8 cellular contexts compared by ENCODE assay signal in genomic region chr11:71448257-71449161, GRCh38. TPM values are rescaled to one million over a fixed set of nuclear protein-coding genes. Genes with fewer than 3 reads are reported as not detected.
DNase-seq lines count a peak whose midpoint lies in the region; ATAC-seq and TF ChIP-seq lines count a peak whose summit lies in the region.

DHCR7 (minus strand) TSS chr11:71448393; CDS start chr11:71444952, 3,441 bp downstream.

- DNase-seq in NCI-H1092 (lab: John Stamatoyannopoulos, UW): peak; percentile 96
- DNase-seq in SK-N-SH: peak; percentile 98
- DNase-seq in activated naive CD4-positive, alpha-beta T cell treated with anti-CD3 and anti-CD28 coated beads, Interleukin-2, amount 50 U/mL, for 16 hours: peak; percentile 95
- DNase-seq in germinal center (ENCODE audit: low spot score): peak; percentile 98
- peak; percentile 64 to 98 (median 90) for DNase-seq in nucleus accumbens (lab: John Stamatoyannopoulos, UW)
- peak; percentile 96 for DNase-seq in suprapubic skin (ENCODE audit: low spot score in 2 of 2)

- H3K9ac ChIP-seq in SK-N-SH: peak within 1 kb of the TSS; percentile 73

- peak within 1 kb of the TSS; percentile 99 for H3K4me2 ChIP-seq in SK-N-SH

- TF ChIP-seq POLR2A in suprapubic skin (IDR thresholded peaks at IDR 0.05): no peak

- TF ChIP-seq CTCF in SK-N-SH (IDR thresholded peaks at IDR 0.05) (no peak), suprapubic skin (IDR thresholded peaks at IDR 0.05) (no peak)

- H4K20me1 ChIP-seq in SK-N-SH (ENCODE audit: insufficient read depth): no peaks in the 10 kb centered on the region

- CTCF ChIA-PET in SK-N-SH (lab: Yijun Ruan, JAX): interaction anchor here (1.4 to 2.3 kb wide), 2 partner anchors 23 to 132 kb away, joined by 5 to 9 read pairs; no protein-coding TSS in a partner anchor

- no peaks in the 10 kb centered on the region for H3K9me2 ChIP-seq in SK-N-SH

- H3K36me3 ChIP-seq in SK-N-SH (replicated peaks in 1 of 2; ENCODE audit: control insufficient read depth in 1 of 2, insufficient read depth in 2 of 2, low read length in 1 of 2) (peaks cover 7 to 20% of the 10 kb centered on the region in 2 experiments), suprapubic skin (peaks cover 8% of the 10 kb centered on the region)

- H3K79me2 ChIP-seq in SK-N-SH (ENCODE audit: insufficient read depth): peaks cover 9% of the 10 kb centered on the region

- peaks cover 12% of the 10 kb centered on the region for H3F3A ChIP-seq in SK-N-SH (replicated peaks; ENCODE audit: insufficient read depth)

- WGBS in SK-N-SH (ENCODE audit: low lambda C conversion rate): 2% methylated on average over 18 of the region's 78 CpGs
- WGBS in suprapubic skin: 5% methylated on average over 24 of the region's 78 CpGs

- TF ChIP-seq RAD21 in SK-N-SH (IDR thresholded peaks at IDR 0.05; ENCODE audit: low read length): no peak

- H3K9me3 ChIP-seq in SK-N-SH (peaks cover 8% of the 10 kb centered on the region; the same call in 1 of the 2 replicates), suprapubic skin (no peaks in the 10 kb centered on the region)

- TF ChIP-seq EP300 in SK-N-SH (IDR thresholded peaks at IDR 0.05; ENCODE audit: borderline replicate concordance in 1 of 2, low read depth in 1 of 2, low read length in 1 of 2) (0 out of 4 replicates have a peak, but pooled peaks of 1 of the 2 experiments have one; percentile 26), suprapubic skin (IDR thresholded peaks at IDR 0.05) (no peak)

- peak within 1 kb of the TSS; percentile 99 for H2AFZ ChIP-seq in SK-N-SH (ENCODE audit: low read depth)

- H3K27me3 ChIP-seq in SK-N-SH (ENCODE audit: insufficient read depth) (no peaks in the 10 kb centered on the region), suprapubic skin (no peaks in the 10 kb centered on the region)

- H3K27ac ChIP-seq in SK-N-SH (ENCODE audit: low read depth in 2 of 2, low read length in 1 of 2) (peak within 1 kb of the TSS in 1 of 2 experiments; percentile 88; a peak in 1 of 4 replicates), suprapubic skin (peak within 1 kb of the TSS; percentile 84)

- H3K4me1 ChIP-seq in SK-N-SH (ENCODE audit: control insufficient read depth in 1 of 2, insufficient read depth in 2 of 2, low read depth in 1 of 2, low read length in 1 of 2) (peaks cover 4 to 23% of the 10 kb centered on the region in 2 experiments; a peak in 3 of 4 replicates), suprapubic skin (peaks cover 42% of the 10 kb centered on the region)

- peak within 1 kb of the TSS; percentile 77 for H3K4me3 ChIP-seq in GM08714 (ENCODE audit: low read length)
- peak within 1 kb of the TSS; percentile 89 to 92 for H3K4me3 ChIP-seq in SK-N-SH (ENCODE audit: low read depth in 2 of 2, low read length in 1 of 2)
- peak within 1 kb of the TSS; percentile 51 for H3K4me3 ChIP-seq in suprapubic skin

- peak; percentile 80 for ATAC-seq in HG02588 (IDR thresholded peaks at IDR 0.05; ENCODE audit: unreplicated experiment)

- POLR2A ChIA-PET in SK-N-SH (lab: Yijun Ruan, JAX): no interaction called here

TF ChIP-seq in SK-N-SH, 30 proteins besides CTCF, POLR2A, EP300 and RAD21 (continues in another document):
- TF ChIP-seq IRF3 (IDR thresholded peaks at IDR 0.05; ENCODE audit: low read depth, low read length) (peak; percentile 78), YY1 (IDR thresholded peaks at IDR 0.05; ENCODE audit: low read depth) (no peak), GATA2 (CRISPR knock-in tag; IDR thresholded peaks at IDR 0.05) (no peak), NRF1 (IDR thresholded peaks at IDR 0.05; ENCODE audit: low read depth, low read length) (peak; percentile 3; the same call in 1 of the 2 replicates), MXI1 (IDR thresholded peaks at IDR 0.05; ENCODE audit: low read depth, low read length) (peak; percentile 96), RXRA (IDR thresholded peaks at IDR 0.05; ENCODE audit: borderline replicate concordance, low read depth) (no peak), FOXM1 (IDR thresholded peaks at IDR 0.05; ENCODE audit: low read depth) (no peak), SIN3A (IDR thresholded peaks at IDR 0.05; ENCODE audit: borderline replicate concordance, low read depth, low read length) (0 out of 2 replicates have a peak, but pooled peaks have one; percentile 54), POLR2AphosphoS5 (IDR thresholded peaks at IDR 0.05; ENCODE audit: low read depth, low read length) (no peak), CHD2 (IDR thresholded peaks at IDR 0.05; ENCODE audit: low read length, partially characterized antibody) (peak; percentile 51), TCF12 (IDR thresholded peaks at IDR 0.05) (no peak), TAF1 (IDR thresholded peaks at IDR 0.05; ENCODE audit: borderline replicate concordance, low read depth, low read length) (no peak), MAX (IDR thresholded peaks at IDR 0.05; ENCODE audit: low read depth) (peak; percentile 91), RCOR1 (IDR thresholded peaks at IDR 0.05; ENCODE audit: low read length) (no peak), NFIC (IDR thresholded peaks at IDR 0.05; ENCODE audit: borderline replicate concordance) (no peak), JUND (IDR thresholded peaks at IDR 0.05) (no peak), PBX3 (IDR thresholded peaks at IDR 0.05) (peak; percentile 98), FOSL2 (IDR thresholded peaks at IDR 0.05; ENCODE audit: borderline replicate concordance, low read depth) (no peak), FOXJ3 (CRISPR knock-in tag; IDR thresholded peaks at IDR 0.05) (no peak), REST (IDR thresholded peaks at IDR 0.05; ENCODE audit: low read depth, low read length) (peak; percentile 21; the same call in 1 of the 2 replicates), GABPA (IDR thresholded peaks at IDR 0.05; ENCODE audit: low read depth) (no peak), ELF1 (IDR thresholded peaks at IDR 0.05) (no peak), RFX5 (IDR thresholded peaks at IDR 0.05; ENCODE audit: low read length) (peak; percentile 62), MEF2A (IDR thresholded peaks at IDR 0.05; ENCODE audit: borderline replicate concordance, low read depth) (no peak), EZH2phosphoT487 (IDR thresholded peaks at IDR 0.05; ENCODE audit: borderline replicate concordance, low read depth) (no peak)

RNA-seq across cellular contexts. Expression of gene DHCR7, which starts in this region (rescaled TPM):
- 21.4 and 22.5 TPM in 2 replicates for polyA plus RNA-seq in SK-N-SH (2012; rRNA removed)
- 10.3 and 15.5 TPM in 2 replicates for polyA plus RNA-seq in SK-N-SH (2012; cell fraction: cytosol; rRNA removed)
- 14.5 and 15.8 TPM in 2 replicates for polyA plus RNA-seq in SK-N-SH (2012; cell fraction: nucleus; rRNA removed)
- total RNA-seq in suprapubic skin: 100 to 1,000 TPM in 1 of 4 donors, 10 to 100 TPM in 3; 41.8 to 140 (median 76.7) TPM
